In genomic region chr6:152769993-152770392, GRCh38 we compare ENCODE assay signal across 26 cellular contexts. TPM values are rescaled to one million over a fixed set of nuclear protein-coding genes. Genes with fewer than 3 reads are reported as not detected.
"Had no signal": no experiment of that assay in that cellular context is flagged by ENCODE, and none has a peak within 500 bp of the region (broad histone marks: within the 10 kb centered on the region; RNA-seq: fewer than 3 reads in every experiment).

No MANE protein-coding gene starts in this region.

- H3K4me3 Mint-ChIP-seq: mesothelial cell of epicardium, naive B cell had no signal

- ATAC-seq: esophagus mucosa, gastrocnemius medialis, heart right ventricle, left cardiac atrium, left lung, left ventricle myocardium superior, lower lobe of right lung, mucosa of descending colon had no signal

- H3K27me3 ChIP-seq: esophagus squamous epithelium, gastrocnemius medialis, left lung had no signal

- H3K9me3 Mint-ChIP-seq: mesothelial cell of epicardium had no signal

- H3K4me3 ChIP-seq: coronary artery, dorsolateral prefrontal cortex, esophagus squamous epithelium, gastrocnemius medialis, heart right ventricle, left lung, lower lobe of right lung, mucosa of descending colon had no signal

- H3K36me3 ChIP-seq: esophagus squamous epithelium, gastrocnemius medialis, heart right ventricle, left lung, lower lobe of right lung had no signal

- H3K27ac ChIP-seq: coronary artery, dorsolateral prefrontal cortex, epithelial cell of prostate, esophagus squamous epithelium, gastrocnemius medialis, heart right ventricle, left lung, lower lobe of right lung had no signal

- H3K4me1 Mint-ChIP-seq: mesothelial cell of epicardium, naive B cell had no signal

- DNase-seq: dermis blood vessel endothelial cell; dorsolateral prefrontal cortex; effector CD4-positive, alpha-beta T cell; effector memory CD4-positive, alpha-beta T cell; erythroblast; esophagus squamous epithelium; foreskin fibroblast; foreskin melanocyte; gastrocnemius medialis; glutamatergic neuron; head of caudate nucleus; heart right ventricle; hippocampal formation; left cardiac atrium; left lung; left ventricle myocardium superior; lower lobe of right lung; mesenchymal stem cell; mucosa of descending colon; naive B cell had no signal

- H3K27ac Mint-ChIP-seq: mesothelial cell of epicardium, naive B cell had no signal

- H3K36me3 Mint-ChIP-seq: mesothelial cell of epicardium, naive B cell had no signal

- H3K4me1 ChIP-seq: esophagus squamous epithelium, gastrocnemius medialis, heart right ventricle, left lung, lower lobe of right lung had no signal

RNA-seq across cellular contexts. Expression of gene VIP, which starts 19.4 kb away (rescaled TPM):
- total RNA-seq: esophagus mucosa, mesothelial cell of epicardium, myocyte had no signal
- polyA plus RNA-seq: keratinocyte had no signal
